ENCODE assay signal across 22 cellular contexts in the genomic region with DNA sequence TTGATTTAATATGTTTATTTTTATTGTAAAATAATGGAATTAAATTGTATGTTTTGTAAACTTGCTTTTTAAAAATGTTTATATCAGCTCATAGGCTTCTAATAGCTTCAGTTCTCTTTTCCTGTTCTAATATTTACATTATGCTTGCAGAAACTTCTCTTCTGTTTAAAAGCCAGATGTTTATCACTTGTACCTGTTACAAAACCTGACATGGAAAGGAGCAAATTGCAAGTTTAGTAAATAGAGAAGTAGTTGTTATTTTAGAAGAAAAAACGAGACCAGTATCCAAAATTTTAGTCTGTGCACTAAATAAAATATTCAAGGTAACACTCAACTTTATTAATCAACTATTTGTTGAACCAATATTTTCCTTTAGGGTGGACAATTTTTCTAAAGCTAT.
DNase-seq lines count a peak whose midpoint lies in the region; ATAC-seq, FAIRE-seq and TF ChIP-seq lines count a peak whose summit lies in the region.
"Had no signal": no experiment of that assay in that cellular context is flagged by ENCODE, and none has a peak within 500 bp of the region (broad histone marks: within the 10 kb centered on the region; RNA-seq: fewer than 3 reads in every experiment).

No MANE protein-coding gene starts in this region.

- TF ChIP-seq CTCF in liver (IDR thresholded peaks at IDR 0.05; ENCODE audit: low read depth, low read length, missing input control) = no peak
- TF ChIP-seq CTCF in HepG2 (CRISPR knock-in tag; IDR thresholded peaks at IDR 0.05) = no peak
- no peak for TF ChIP-seq CTCF in right lobe of liver (IDR thresholded peaks at IDR 0.05)

- H3K36me3 ChIP-seq in liver (ENCODE audit: control insufficient read depth in 4 of 4, insufficient read depth in 3 of 4, low read depth in 1 of 4, low read length in 3 of 4) (no peaks in the 10 kb centered on the region), HepG2 (replicated peaks in 1 of 2; ENCODE audit: control insufficient read depth in 1 of 2, insufficient read depth in 2 of 2, low read length in 2 of 2) (no peaks in the 10 kb centered on the region), right lobe of liver (no peaks in the 10 kb centered on the region)
- H3K36me3 ChIP-seq: BLaER1 treated with 17β-estradiol and CSF1 and Interleukin-3, amounts not matched to agents 10 nM and 100 nM had no signal

- no peak for TF ChIP-seq RAD21 in liver (IDR thresholded peaks at IDR 0.05)
- TF ChIP-seq RAD21 in HepG2 (CRISPR knock-in tag; IDR thresholded peaks at IDR 0.05) = no peak

- H3K27me3 ChIP-seq in liver (ENCODE audit: control insufficient read depth in 4 of 4, insufficient read depth in 4 of 4, low read length in 3 of 4) (no peaks in the 10 kb centered on the region), HepG2 (ENCODE audit: control insufficient read depth in 1 of 2, insufficient read depth in 2 of 2, low read length in 2 of 2) (no peaks in the 10 kb centered on the region; a peak in 1 of 5 replicates), right lobe of liver (no peaks in the 10 kb centered on the region)
- H3K27me3 ChIP-seq: BLaER1 treated with 17β-estradiol and CSF1 and Interleukin-3, amounts not matched to agents 10 nM and 100 nM had no signal

- 21% methylated on average over 1 of the region's 1 CpG for WGBS in liver
- 2% methylated on average over 1 of the region's 1 CpG for WGBS in HepG2 (ENCODE audit: low lambda C conversion rate)
- WGBS in right lobe of liver (ENCODE audit: insufficient coverage, low coverage, low lambda C conversion rate, missing lambda C conversion rate) = 30% methylated on average over 1 of the region's 1 CpG

- in situ Hi-C loops in HepG2 (cut with HindIII; ENCODE audit: extremely low pct_ligation_motif_present, low pct_unique_long_range_greater_than_20kb) = no loop called here

- no peak overlapping the region for H3K4me2 ChIP-seq in HepG2 (ENCODE audit: low read depth, low read length)
- H3K4me2 ChIP-seq: A549; BLaER1 treated with 17β-estradiol and CSF1 and Interleukin-3, amounts not matched to agents 10 nM and 100 nM had no signal

- CTCF ChIA-PET in HepG2 (lab: Yijun Ruan, JAX; ENCODE audit: low intra/inter-chr PET ratio, low total read pairs) = no interaction called here

- H3K4me3 ChIP-seq in liver (ENCODE audit: low read depth in 1 of 3, low read length in 3 of 3) (no peak overlapping the region), HepG2 (replicated peaks in 1 of 3; ENCODE audit: insufficient read depth in 1 of 3, low read depth in 2 of 3, low read length in 3 of 3) (no peak overlapping the region), right lobe of liver (no peak overlapping the region)
- H3K4me3 ChIP-seq: A549; BLaER1 treated with 17β-estradiol and CSF1 and Interleukin-3, amounts not matched to agents 10 nM and 100 nM had no signal

- H3K9me3 ChIP-seq in liver (ENCODE audit: control insufficient read depth in 4 of 4, low read length in 3 of 4) = no peaks in the 10 kb centered on the region
- no peaks in the 10 kb centered on the region for H3K9me3 ChIP-seq in HepG2 (ENCODE audit: low read length)
- H3K9me3 ChIP-seq in right lobe of liver = no peaks in the 10 kb centered on the region
- H3K9me3 ChIP-seq: A549; BLaER1 treated with 17β-estradiol and CSF1 and Interleukin-3, amounts not matched to agents 10 nM and 100 nM; Caco-2 had no signal

- no peaks in the 10 kb centered on the region for H4K20me1 ChIP-seq in HepG2 (ENCODE audit: insufficient read depth, low read length)
- H4K20me1 ChIP-seq: BLaER1 treated with 17β-estradiol and CSF1 and Interleukin-3, amounts not matched to agents 10 nM and 100 nM had no signal

- H3K79me2 ChIP-seq in HepG2 (ENCODE audit: insufficient read depth, low read length) = no peaks in the 10 kb centered on the region

- intact Hi-C loops in HepG2 (cut with micrococcal nuclease; ENCODE audit: unreplicated experiment) (no loop called here), right lobe of liver (cut with DNase I) (no loop called here)

- no peak for TF ChIP-seq EP300 in HepG2 (IDR thresholded peaks at IDR 0.05; ENCODE audit: low read depth in 2 of 2, low read length in 2 of 2)
- no peak for TF ChIP-seq EP300 in HepG2 (CRISPR knock-in tag; IDR thresholded peaks at IDR 0.05; ENCODE audit: borderline replicate concordance)

- H2AFZ ChIP-seq in HepG2 (ENCODE audit: low read length) = no peak overlapping the region

- TF ChIP-seq POLR2A in HepG2 (IDR thresholded peaks at IDR 0.05; ENCODE audit: insufficient read depth in 1 of 2, low read depth in 2 of 2, low read length in 2 of 2) (no peak), right lobe of liver (IDR thresholded peaks at IDR 0.05) (no peak)

- H3K4me1 ChIP-seq in liver (ENCODE audit: control insufficient read depth in 4 of 4, insufficient read depth in 4 of 4, low read length in 3 of 4) (peaks cover 0 to 8% (median 0%) of the 10 kb centered on the region in 4 donors), HepG2 (ENCODE audit: insufficient read depth, low read length) (no peaks in the 10 kb centered on the region), right lobe of liver (peaks cover 0 to 10% (median 0%) of the 10 kb centered on the region in 4 donors)
- H3K4me1 ChIP-seq: A549, Caco-2 had no signal

- no peak for FAIRE-seq in HepG2 (lab: Jason Lieb, UNC)
- peak; percentile 50 for FAIRE-seq in endometrium (lab: Jason Lieb, UNC)
- FAIRE-seq: A549, D721Med, G401.6, GM12891, GM19239 had no signal

- POLR2A ChIA-PET in HepG2 (lab: Yijun Ruan, JAX) = no interaction called here

- ATAC-seq in HepG2 (no peak), right lobe of liver (peak; percentile 78 to 85 (median 82)), GM19324 (IDR thresholded peaks at IDR 0.05; ENCODE audit: low FRiP score, unreplicated experiment) (no peak), HG03571 (IDR thresholded peaks at IDR 0.05; ENCODE audit: unreplicated experiment) (no peak)
- ATAC-seq: A549; CD8-positive, alpha-beta T cell had no signal

- no peak for DNase-seq in HepG2 (ENCODE audit: low spot score)
- DNase-seq in right lobe of liver = no peak
- DNase-seq in medulla oblongata (ENCODE audit: extremely low spot score) = no peak
- DNase-seq: AML-193; Caco-2; Calu3; CD4-positive, alpha-beta T cell; CD8-positive, alpha-beta T cell; DMS79 treated with DMSO at 0.1 percent for 48 hours; GF-D8 had no signal

- no TSS peak for BruUV-seq in HepG2 (replicated peaks; lab: Mats Ljungman, UMichigan)

- H3K9ac ChIP-seq in liver (ENCODE audit: low read depth in 1 of 2, low read length in 2 of 2) = no peak overlapping the region
- H3K9ac ChIP-seq in HepG2 (ENCODE audit: insufficient read depth, low read depth, low read length) = no peak overlapping the region
- H3K9ac ChIP-seq: BLaER1 treated with 17β-estradiol and CSF1 and Interleukin-3, amounts not matched to agents 10 nM and 100 nM had no signal

- no peak overlapping the region for H3K27ac ChIP-seq in liver (ENCODE audit: low read depth in 1 of 2, low read length in 2 of 2)
- H3K27ac ChIP-seq in HepG2 (ENCODE audit: extremely low read length, insufficient read depth, low read length) = no peak overlapping the region
- H3K27ac ChIP-seq in right lobe of liver = peak overlapping the region in 1 of 3 donors; percentile 42
- H3K27ac ChIP-seq: 22Rv1; A549; BLaER1 treated with 17β-estradiol and CSF1 and Interleukin-3, amounts not matched to agents 10 nM and 100 nM; C4-2B had no signal

TF ChIP-seq in liver, 16 proteins besides CTCF, POLR2A, EP300 and RAD21 (continues in another document):
- TF ChIP-seq YY1 (IDR thresholded peaks at IDR 0.05) (peak; percentile 19), FOXA1 (IDR thresholded peaks at IDR 0.05) (peak; percentile 67), RXRA (IDR thresholded peaks at IDR 0.05) (no peak), HNF4A (conservative IDR thresholded peaks at IDR 0.05) (peak in 1 of 2 donors; percentile 55)
- TF ChIP-seq, protein P1, sequence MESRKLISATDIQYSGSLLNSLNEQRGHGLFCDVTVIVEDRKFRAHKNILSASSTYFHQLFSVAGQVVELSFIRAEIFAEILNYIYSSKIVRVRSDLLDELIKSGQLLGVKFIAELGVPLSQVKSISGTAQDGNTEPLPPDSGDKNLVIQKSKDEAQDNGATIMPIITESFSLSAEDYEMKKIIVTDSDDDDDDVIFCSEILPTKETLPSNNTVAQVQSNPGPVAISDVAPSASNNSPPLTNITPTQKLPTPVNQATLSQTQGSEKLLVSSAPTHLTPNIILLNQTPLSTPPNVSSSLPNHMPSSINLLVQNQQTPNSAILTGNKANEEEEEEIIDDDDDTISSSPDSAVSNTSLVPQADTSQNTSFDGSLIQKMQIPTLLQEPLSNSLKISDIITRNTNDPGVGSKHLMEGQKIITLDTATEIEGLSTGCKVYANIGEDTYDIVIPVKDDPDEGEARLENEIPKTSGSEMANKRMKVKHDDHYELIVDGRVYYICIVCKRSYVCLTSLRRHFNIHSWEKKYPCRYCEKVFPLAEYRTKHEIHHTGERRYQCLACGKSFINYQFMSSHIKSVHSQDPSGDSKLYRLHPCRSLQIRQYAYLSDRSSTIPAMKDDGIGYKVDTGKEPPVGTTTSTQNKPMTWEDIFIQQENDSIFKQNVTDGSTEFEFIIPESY (IDR thresholded peaks at IDR 0.05) = peak; percentile 34
- TF ChIP-seq, protein P2, sequence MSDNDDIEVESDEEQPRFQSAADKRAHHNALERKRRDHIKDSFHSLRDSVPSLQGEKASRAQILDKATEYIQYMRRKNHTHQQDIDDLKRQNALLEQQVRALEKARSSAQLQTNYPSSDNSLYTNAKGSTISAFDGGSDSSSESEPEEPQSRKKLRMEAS (IDR thresholded peaks at IDR 0.05) = no peak

TF ChIP-seq in HepG2, 621 proteins besides CTCF, POLR2A, EP300 and RAD21 (continues in another document):
- TF ChIP-seq, protein P3, sequence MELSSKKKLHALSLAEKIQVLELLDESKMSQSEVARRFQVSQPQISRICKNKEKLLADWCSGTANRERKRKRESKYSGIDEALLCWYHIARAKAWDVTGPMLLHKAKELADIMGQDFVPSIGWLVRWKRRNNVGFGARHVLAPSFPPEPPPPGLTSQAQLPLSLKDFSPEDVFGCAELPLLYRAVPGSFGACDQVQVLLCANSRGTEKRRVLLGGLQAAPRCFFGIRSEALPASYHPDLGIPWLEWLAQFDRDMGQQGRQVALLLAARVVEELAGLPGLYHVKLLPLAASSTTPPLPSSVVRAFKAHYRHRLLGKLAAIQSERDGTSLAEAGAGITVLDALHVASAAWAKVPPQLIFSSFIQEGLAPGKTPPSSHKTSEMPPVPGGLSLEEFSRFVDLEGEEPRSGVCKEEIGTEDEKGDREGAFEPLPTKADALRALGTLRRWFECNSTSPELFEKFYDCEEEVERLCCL (CRISPR knock-in tag; IDR thresholded peaks at IDR 0.05; ENCODE audit: borderline replicate concordance) = no peak
- TF ChIP-seq TBL1XR1 (IDR thresholded peaks at IDR 0.05; ENCODE audit: borderline replicate concordance, low read length, partially characterized antibody) (no peak), CEBPB (IDR thresholded peaks at IDR 0.05; ENCODE audit: borderline replicate concordance, low read depth, low read length) (no peak), FIP1L1 (IDR thresholded peaks at IDR 0.05; ENCODE audit: borderline replicate concordance, insufficient read depth, low read depth, low read length) (no peak), JDP2 (CRISPR knock-in tag; IDR thresholded peaks at IDR 0.05; ENCODE audit: borderline replicate concordance) (no peak), ZFP82 (CRISPR knock-in tag; IDR thresholded peaks at IDR 0.05; ENCODE audit: borderline replicate concordance) (no peak)

Comparison
In these comparisons a context has a peak if more than half of its experiments do, and no peak if none do; other contexts are left out.
1. ATAC-seq: peak in right lobe of liver (4 of 4); none in HepG2 (single experiment), GM19324 (single experiment) and HG03571 (single experiment).